ENCODE assay signal across 11 cellular contexts in the genomic region with DNA sequence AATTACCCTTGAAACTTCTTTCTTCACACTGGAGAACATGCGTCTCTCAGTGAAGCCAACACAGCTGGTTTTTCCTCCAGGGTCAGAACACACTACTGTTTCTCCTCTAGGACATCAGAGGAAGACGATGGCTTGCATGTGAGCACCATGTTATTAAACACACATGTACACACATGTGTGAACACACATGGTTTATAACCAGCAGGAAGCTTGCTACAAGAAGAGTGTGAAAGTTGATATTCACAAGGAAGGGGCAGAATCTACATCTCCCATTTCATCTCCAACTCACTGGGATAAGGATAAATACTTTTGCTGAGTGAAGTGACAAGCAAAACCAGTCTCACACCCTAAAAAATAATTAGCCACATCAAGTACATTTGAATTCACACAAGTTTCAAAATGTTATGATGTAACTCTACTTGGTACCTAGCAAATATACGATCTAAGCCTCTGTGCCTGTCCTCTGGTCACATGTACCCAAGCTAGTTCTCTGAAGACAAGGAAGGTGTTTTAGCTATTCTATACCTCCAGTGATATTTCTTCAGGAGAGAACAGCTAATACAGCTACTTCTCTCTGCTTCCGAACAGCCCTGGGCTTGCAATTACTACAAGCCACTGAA.
DNase-seq lines count a peak whose midpoint lies in the region; ATAC-seq and TF ChIP-seq lines count a peak whose summit lies in the region.
"Had no signal": no experiment of that assay in that cellular context is flagged by ENCODE, and none has a peak within 500 bp of the region (broad histone marks: within the 10 kb centered on the region; RNA-seq: fewer than 3 reads in every experiment).

No MANE protein-coding gene starts in this region.

- H3K9me3 ChIP-seq in heart right ventricle, result no peaks in the 10 kb centered on the region
- H3K9me3 ChIP-seq in endodermal cell (ENCODE audit: control insufficient read depth, low read length), result no peaks in the 10 kb centered on the region
- no peaks in the 10 kb centered on the region for H3K9me3 ChIP-seq in HAP-1

- 75 to 78% methylated on average over 4 of the region's 4 CpGs for WGBS in heart right ventricle, 2 donors
- WGBS in endodermal cell (ENCODE audit: insufficient coverage in 1 of 2, insufficient read length in 1 of 2), 2 experiments, result 88 to 96% methylated on average over 2 to 4 of the region's 4 CpGs

- H3K36me3 ChIP-seq in heart right ventricle (no peaks in the 10 kb centered on the region), endodermal cell (ENCODE audit: control insufficient read depth, insufficient read depth, low read length) (no peaks in the 10 kb centered on the region), HAP-1 (replicated peaks) (no peaks in the 10 kb centered on the region)

- H3K36me3 Mint-ChIP-seq in endodermal cell (ENCODE audit: low read depth) (peaks cover 2% of the 10 kb centered on the region), neural crest cell (ENCODE audit: low read depth) (no peaks in the 10 kb centered on the region)
- H3K36me3 Mint-ChIP-seq: activated CD4-positive, alpha-beta memory T cell treated with anti-CD3 and anti-CD28 coated beads for 36 hours; mesothelial cell of epicardium had no signal

- H3K9me3 Mint-ChIP-seq in endodermal cell (no peaks in the 10 kb centered on the region), neural crest cell (no peaks in the 10 kb centered on the region)
- H3K9me3 Mint-ChIP-seq: activated CD4-positive, alpha-beta memory T cell treated with anti-CD3 and anti-CD28 coated beads for 36 hours; mesothelial cell of epicardium had no signal

- H3K4me3 ChIP-seq in heart right ventricle (no peak overlapping the region), endodermal cell (ENCODE audit: low read length) (no peak overlapping the region), HAP-1 (no peak overlapping the region)

- H3K27ac Mint-ChIP-seq in endodermal cell, result peak overlapping the region; percentile 88
- H3K27ac Mint-ChIP-seq in neural crest cell (ENCODE audit: unreplicated experiment), result peak overlapping the region; percentile 75
- H3K27ac Mint-ChIP-seq: activated CD4-positive, alpha-beta memory T cell treated with anti-CD3 and anti-CD28 coated beads for 36 hours had no signal

- H3K4me3 Mint-ChIP-seq in endodermal cell, result no peak overlapping the region
- no peak overlapping the region for H3K4me3 Mint-ChIP-seq in neural crest cell
- H3K4me3 Mint-ChIP-seq: activated CD4-positive, alpha-beta memory T cell treated with anti-CD3 and anti-CD28 coated beads for 36 hours; mesothelial cell of epicardium had no signal

- TF ChIP-seq CTCF in heart right ventricle (IDR thresholded peaks at IDR 0.05), result no peak
- TF ChIP-seq CTCF in endodermal cell (conservative IDR thresholded peaks at IDR 0.05), result no peak
- TF ChIP-seq CTCF in neural crest cell (conservative IDR thresholded peaks at IDR 0.05), result no peak

- ATAC-seq in heart right ventricle (no peak), Right ventricle myocardium superior (ENCODE audit: poor library complexity) (no peak), HG02763 (IDR thresholded peaks at IDR 0.05; ENCODE audit: unreplicated experiment) (no peak)

- H3K27me3 ChIP-seq in heart right ventricle (no peaks in the 10 kb centered on the region), endodermal cell (ENCODE audit: control insufficient read depth, insufficient read depth, low read length, poor library complexity, severe bottlenecking) (no peaks in the 10 kb centered on the region), HAP-1 (ENCODE audit: low read depth) (no peaks in the 10 kb centered on the region)

- H3K4me1 Mint-ChIP-seq in endodermal cell (peaks cover 44% of the 10 kb centered on the region), neural crest cell (peaks cover 22% of the 10 kb centered on the region)

- no peak overlapping the region for H3K9ac ChIP-seq in endodermal cell (ENCODE audit: extremely low read depth, low read length, poor library complexity, severe bottlenecking)

- intact Hi-C loops in heart right ventricle (cut with DNase I) (no loop called here), Right ventricle myocardium superior (cut with DNase I) (no loop called here)

- H3K27ac ChIP-seq in heart right ventricle, result peak overlapping the region; percentile 26 to 87 (median 78)
- no peak overlapping the region for H3K27ac ChIP-seq in endodermal cell (ENCODE audit: low read depth, low read length)

- H3K27me3 Mint-ChIP-seq in endodermal cell (ENCODE audit: insufficient read depth) (no peaks in the 10 kb centered on the region), neural crest cell (ENCODE audit: low read depth) (peaks cover 13% of the 10 kb centered on the region)
- H3K27me3 Mint-ChIP-seq: activated CD4-positive, alpha-beta memory T cell treated with anti-CD3 and anti-CD28 coated beads for 36 hours had no signal

- no peak for DNase-seq in heart right ventricle
- DNase-seq in Right ventricle myocardium superior, result no peak
- DNase-seq in endodermal cell, result no peak
- DNase-seq in neural crest cell (ENCODE audit: low read depth, low spot score), result no peak
- no peak for DNase-seq in NCI-H128 (lab: John Stamatoyannopoulos, UW; ENCODE audit: unreplicated experiment)
- no peak for DNase-seq in SKM-1 treated with dmso at 0.1 percent for 144 hours (lab: John Stamatoyannopoulos, UW; ENCODE audit: unreplicated experiment)
- no peak for DNase-seq in HAP-1 (ENCODE audit: low spot score in 2 of 2)
- DNase-seq: activated CD4-positive, alpha-beta memory T cell treated with anti-CD3 and anti-CD28 coated beads for 36 hours; stimulated activated CD4-positive, alpha-beta T cell treated with anti-CD3 and anti-CD28 coated beads, Interleukin-1b, Interleukin-23, amount 100 ng/mL, for 48 hours had no signal

- in situ Hi-C loops in HAP-1 (cut with MboI; ENCODE audit: low sequenced_read_pairs), result no loop called here

- H3K4me1 ChIP-seq in heart right ventricle (peaks cover 0 to 47% (median 36%) of the 10 kb centered on the region in 9 donors), endodermal cell (ENCODE audit: control insufficient read depth, insufficient read depth, low read length) (peaks cover 9% of the 10 kb centered on the region), HAP-1 (peaks cover 5% of the 10 kb centered on the region)
